ENCODE assay signal across 25 cellular contexts in the genomic region with DNA sequence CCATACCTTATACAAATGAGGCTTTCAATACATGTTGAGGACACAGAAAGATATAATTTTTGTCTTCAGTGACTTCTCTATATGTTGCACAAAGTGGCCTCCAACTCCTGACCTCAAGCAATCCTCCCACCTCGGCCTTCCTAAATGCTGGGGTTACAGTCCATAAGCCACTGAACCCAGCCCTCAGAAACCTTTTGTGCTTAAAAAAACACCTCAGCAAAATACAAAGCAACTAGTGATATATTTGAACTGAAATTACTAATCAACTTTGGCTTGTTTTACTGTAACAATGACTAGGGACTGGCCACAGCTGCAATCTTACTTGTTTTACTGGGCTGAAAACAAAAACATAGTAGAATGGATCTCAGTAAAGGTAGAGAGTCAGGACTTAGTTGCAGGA. TPM values are rescaled to one million over a fixed set of nuclear protein-coding genes. Genes with fewer than 3 reads are reported as not detected.
DNase-seq lines count a peak whose midpoint lies in the region; ATAC-seq, FAIRE-seq and TF ChIP-seq lines count a peak whose summit lies in the region.
"Had no signal": no experiment of that assay in that cellular context is flagged by ENCODE, and none has a peak within 500 bp of the region (broad histone marks: within the 10 kb centered on the region; RNA-seq: fewer than 3 reads in every experiment).

No MANE protein-coding gene starts in this region.

- CTCF ChIA-PET in HepG2 (lab: Yijun Ruan, JAX; ENCODE audit: low intra/inter-chr PET ratio, low total read pairs): no interaction called here

- peak overlapping the region in 1 of 3 donors; percentile 72 for H3K27ac Mint-ChIP-seq in IgD-negative memory B cell
- H3K27ac Mint-ChIP-seq in neural crest cell (ENCODE audit: unreplicated experiment): no peak overlapping the region
- H3K27ac Mint-ChIP-seq: B cell had no signal

- no peak for ATAC-seq in HepG2
- no peak for ATAC-seq in right lobe of liver
- no peak for ATAC-seq in HG02610 (IDR thresholded peaks at IDR 0.05; ENCODE audit: unreplicated experiment)
- ATAC-seq: A549, GM12878 had no signal

- no peaks in the 10 kb centered on the region; a peak in 1 of 5 replicates for H3K27me3 ChIP-seq in HepG2 (ENCODE audit: control insufficient read depth in 1 of 2, insufficient read depth in 2 of 2, low read length in 2 of 2)
- no peaks in the 10 kb centered on the region for H3K27me3 ChIP-seq in right lobe of liver
- H3K27me3 ChIP-seq: BLaER1 treated with 17β-estradiol and CSF1 and Interleukin-3, amounts not matched to agents 10 nM and 100 nM had no signal

- H3K36me3 Mint-ChIP-seq in IgD-negative memory B cell (no peaks in the 10 kb centered on the region), neural crest cell (ENCODE audit: low read depth) (peaks cover 7% of the 10 kb centered on the region)

- 71% methylated on average over 1 of the region's 1 CpG for WGBS in HepG2 (ENCODE audit: low lambda C conversion rate)
- 56% methylated on average over 1 of the region's 1 CpG for WGBS in right lobe of liver (ENCODE audit: insufficient coverage, low coverage, low lambda C conversion rate, missing lambda C conversion rate)

- DNase-seq in HepG2 (ENCODE audit: low spot score): no peak
- no peak for DNase-seq in right lobe of liver
- DNase-seq in neural crest cell (ENCODE audit: low read depth, low spot score): no peak
- no peak for DNase-seq in erythroblast (lab: John Stamatoyannopoulos, UW)
- DNase-seq: AML-193; CD4-positive, alpha-beta memory T cell; CD8-positive, alpha-beta memory T cell; COR-L47; DMS 273 treated with DMSO at 0.1 percent for 48 hours; DMS153; DMS53; DMS79; DND-41; EL; GDM1 had no signal

- TF ChIP-seq EP300 in HepG2 (IDR thresholded peaks at IDR 0.05; ENCODE audit: low read depth in 2 of 2, low read length in 2 of 2): no peak
- TF ChIP-seq EP300 in HepG2 (CRISPR knock-in tag; IDR thresholded peaks at IDR 0.05; ENCODE audit: borderline replicate concordance): no peak

- H3K27ac ChIP-seq in HepG2 (ENCODE audit: extremely low read length, insufficient read depth, low read length) (no peak overlapping the region), right lobe of liver (no peak overlapping the region)
- H3K27ac ChIP-seq: 22Rv1; A549; BLaER1 treated with 17β-estradiol and CSF1 and Interleukin-3, amounts not matched to agents 10 nM and 100 nM; C4-2B had no signal

- in situ Hi-C loops in HepG2 (cut with HindIII; ENCODE audit: extremely low pct_ligation_motif_present, low pct_unique_long_range_greater_than_20kb): no loop called here

- H3K27me3 Mint-ChIP-seq in IgD-negative memory B cell (no peaks in the 10 kb centered on the region), neural crest cell (ENCODE audit: low read depth) (peaks cover 32% of the 10 kb centered on the region)
- H3K27me3 Mint-ChIP-seq: B cell; CD4-positive, alpha-beta memory T cell had no signal

- H3K36me3 ChIP-seq in HepG2 (replicated peaks in 1 of 2; ENCODE audit: control insufficient read depth in 1 of 2, insufficient read depth in 2 of 2, low read length in 2 of 2) (no peaks in the 10 kb centered on the region), right lobe of liver (no peaks in the 10 kb centered on the region)

- H3K4me3 ChIP-seq in HepG2 (replicated peaks in 1 of 3; ENCODE audit: insufficient read depth in 1 of 3, low read depth in 2 of 3, low read length in 3 of 3) (no peak overlapping the region), right lobe of liver (no peak overlapping the region)
- H3K4me3 ChIP-seq: A549; BLaER1 treated with 17β-estradiol and CSF1 and Interleukin-3, amounts not matched to agents 10 nM and 100 nM; GM12878 had no signal

- H2AFZ ChIP-seq in HepG2 (ENCODE audit: low read length): no peak overlapping the region

- no peak for FAIRE-seq in HepG2 (lab: Jason Lieb, UNC)
- FAIRE-seq: A549, GM12878, GM12892, GM18507 had no signal

- no peaks in the 10 kb centered on the region for H3K9me3 ChIP-seq in HepG2 (ENCODE audit: low read length)
- no peaks in the 10 kb centered on the region for H3K9me3 ChIP-seq in right lobe of liver
- H3K9me3 ChIP-seq: A549 had no signal

- H3K4me1 Mint-ChIP-seq in IgD-negative memory B cell (peaks cover 10 to 20% (median 17%) of the 10 kb centered on the region in 3 donors), neural crest cell (peaks cover 18% of the 10 kb centered on the region)

- no TSS peak for BruUV-seq in HepG2 (replicated peaks; lab: Mats Ljungman, UMichigan)

- no peak overlapping the region for H3K9ac ChIP-seq in HepG2 (ENCODE audit: insufficient read depth, low read depth, low read length)
- H3K9ac ChIP-seq: BLaER1 treated with 17β-estradiol and CSF1 and Interleukin-3, amounts not matched to agents 10 nM and 100 nM had no signal

- H3K4me3 Mint-ChIP-seq in IgD-negative memory B cell (peak overlapping the region in 3 of 4 donors; percentile 15 to 26 (median 25)), neural crest cell (peak overlapping the region; percentile 15)
- H3K4me3 Mint-ChIP-seq: B cell had no signal

- POLR2A ChIA-PET in HepG2 (lab: Yijun Ruan, JAX): no interaction called here

- intact Hi-C loops in HepG2 (cut with micrococcal nuclease; ENCODE audit: unreplicated experiment) (loop anchor here (10.0 kb wide), 1 partner anchor 921 kb away; no protein-coding TSS in a partner anchor), right lobe of liver (cut with DNase I) (no loop called here)

- H3K9me3 Mint-ChIP-seq in IgD-negative memory B cell (no peaks in the 10 kb centered on the region), neural crest cell (no peaks in the 10 kb centered on the region)
- H3K9me3 Mint-ChIP-seq: CD4-positive, alpha-beta memory T cell; CD8-positive, alpha-beta memory T cell had no signal

- no peak for TF ChIP-seq RAD21 in HepG2 (CRISPR knock-in tag; IDR thresholded peaks at IDR 0.05)

- TF ChIP-seq CTCF in HepG2 (CRISPR knock-in tag; IDR thresholded peaks at IDR 0.05) (no peak), right lobe of liver (IDR thresholded peaks at IDR 0.05) (no peak), neural crest cell (conservative IDR thresholded peaks at IDR 0.05) (no peak)

- H3K4me1 ChIP-seq in HepG2 (ENCODE audit: insufficient read depth, low read length) (peaks cover 35% of the 10 kb centered on the region), right lobe of liver (peaks cover 0 to 16% (median 3%) of the 10 kb centered on the region in 4 donors)

- H3K79me2 ChIP-seq in HepG2 (ENCODE audit: insufficient read depth, low read length): no peaks in the 10 kb centered on the region

- no peaks in the 10 kb centered on the region for H4K20me1 ChIP-seq in HepG2 (ENCODE audit: insufficient read depth, low read length)
- H4K20me1 ChIP-seq: BLaER1 treated with 17β-estradiol and CSF1 and Interleukin-3, amounts not matched to agents 10 nM and 100 nM had no signal

- TF ChIP-seq POLR2A in HepG2 (IDR thresholded peaks at IDR 0.05; ENCODE audit: insufficient read depth in 1 of 2, low read depth in 2 of 2, low read length in 2 of 2): no peak
- no peak for TF ChIP-seq POLR2A in right lobe of liver (IDR thresholded peaks at IDR 0.05)
- TF ChIP-seq POLR2A in erythroblast (IDR thresholded peaks at IDR 0.05; ENCODE audit: low read length): no peak

- no peak overlapping the region for H3K4me2 ChIP-seq in HepG2 (ENCODE audit: low read depth, low read length)
- H3K4me2 ChIP-seq: A549; BLaER1 treated with 17β-estradiol and CSF1 and Interleukin-3, amounts not matched to agents 10 nM and 100 nM had no signal

TF ChIP-seq in HepG2, 621 proteins besides CTCF, POLR2A, EP300 and RAD21 (continues in another document):
- TF ChIP-seq ATF6 (CRISPR knock-in tag; conservative IDR thresholded peaks at IDR 0.05): no peak

RNA-seq across cellular contexts. Expression of gene ZNF184, which starts 3.2 kb away (rescaled TPM):
- total RNA-seq in HepG2 (2016; rRNA removed; fragmentation: Illumina TruSeq; extraction: Trizol) (10.1 and 16.3 TPM in 2 replicates), right lobe of liver (1 to 10 TPM; 1.1 to 1.8 (median 1.7) TPM), neural crest cell (15.7 and 16.7 TPM in 2 replicates)
- total RNA-seq in HepG2 (2016; cell fraction: cytosol; rRNA removed; fragmentation: Illumina TruSeq; extraction: Trizol; ENCODE audit: low read depth): 1.7 and 2.1 TPM in 2 replicates
- total RNA-seq in HepG2 (2016; cell fraction: insoluble cytoplasmic fraction; rRNA removed; fragmentation: Illumina TruSeq; extraction: Trizol): 9.5 and 17.4 TPM in 2 replicates
- 5.1 and 6.1 TPM in 2 replicates for total RNA-seq in HepG2 (2016; cell fraction: membrane; rRNA removed; fragmentation: Illumina TruSeq; extraction: Trizol)
- 6.2 and 7.3 TPM in 2 replicates for total RNA-seq in HepG2 (2016; cell fraction: nucleus; rRNA removed; fragmentation: Illumina TruSeq; extraction: Trizol)
- polyA plus RNA-seq in HepG2 (2011; rRNA removed) (2.0 and 2.1 TPM in 2 replicates), IgD-negative memory B cell (9.0 TPM)
- polyA plus RNA-seq in HepG2 (2011; cell fraction: cytosol; rRNA removed): 0.93 and 1.5 TPM in 2 replicates
- 1.3 and 1.8 TPM in 2 replicates for polyA plus RNA-seq in HepG2 (2011; cell fraction: nucleus; rRNA removed)
- 2.5 and 3.2 TPM in 2 replicates for polyA plus RNA-seq in HepG2 (2012)
- 0.42 and 0.44 TPM in 2 replicates for polyA plus RNA-seq in HepG2 (2016; cell fraction: cytosol; fragmentation: Illumina TruSeq; extraction: Trizol; ENCODE audit: low read depth)
- 9.4 and 9.9 TPM in 2 replicates for polyA plus RNA-seq in HepG2 (2016; cell fraction: insoluble cytoplasmic fraction; fragmentation: Illumina TruSeq; extraction: Trizol; ENCODE audit: low read depth)
- polyA plus RNA-seq in HepG2 (2016; cell fraction: membrane; fragmentation: Illumina TruSeq; extraction: Trizol; ENCODE audit: low read depth): 1.1 and 1.2 TPM in 2 replicates
- polyA plus RNA-seq in HepG2 (2016; cell fraction: nucleus; fragmentation: Illumina TruSeq; extraction: Trizol; ENCODE audit: insufficient read depth, low read depth): 5.7 and 6.6 TPM in 2 replicates
- polyA minus RNA-seq in HepG2 (2011; rRNA and poly(A)+ RNA removed; ENCODE audit: low replicate concordance): 1.1 and 4.3 TPM in 2 replicates
- 2.6 and 3.4 TPM in 2 replicates for polyA minus RNA-seq in HepG2 (2011; cell fraction: cytosol; rRNA and poly(A)+ RNA removed)
- polyA minus RNA-seq in HepG2 (2011; cell fraction: nucleus; rRNA and poly(A)+ RNA removed): 8.9 and 10.2 TPM in 2 replicates
